In the genomic region with DNA sequence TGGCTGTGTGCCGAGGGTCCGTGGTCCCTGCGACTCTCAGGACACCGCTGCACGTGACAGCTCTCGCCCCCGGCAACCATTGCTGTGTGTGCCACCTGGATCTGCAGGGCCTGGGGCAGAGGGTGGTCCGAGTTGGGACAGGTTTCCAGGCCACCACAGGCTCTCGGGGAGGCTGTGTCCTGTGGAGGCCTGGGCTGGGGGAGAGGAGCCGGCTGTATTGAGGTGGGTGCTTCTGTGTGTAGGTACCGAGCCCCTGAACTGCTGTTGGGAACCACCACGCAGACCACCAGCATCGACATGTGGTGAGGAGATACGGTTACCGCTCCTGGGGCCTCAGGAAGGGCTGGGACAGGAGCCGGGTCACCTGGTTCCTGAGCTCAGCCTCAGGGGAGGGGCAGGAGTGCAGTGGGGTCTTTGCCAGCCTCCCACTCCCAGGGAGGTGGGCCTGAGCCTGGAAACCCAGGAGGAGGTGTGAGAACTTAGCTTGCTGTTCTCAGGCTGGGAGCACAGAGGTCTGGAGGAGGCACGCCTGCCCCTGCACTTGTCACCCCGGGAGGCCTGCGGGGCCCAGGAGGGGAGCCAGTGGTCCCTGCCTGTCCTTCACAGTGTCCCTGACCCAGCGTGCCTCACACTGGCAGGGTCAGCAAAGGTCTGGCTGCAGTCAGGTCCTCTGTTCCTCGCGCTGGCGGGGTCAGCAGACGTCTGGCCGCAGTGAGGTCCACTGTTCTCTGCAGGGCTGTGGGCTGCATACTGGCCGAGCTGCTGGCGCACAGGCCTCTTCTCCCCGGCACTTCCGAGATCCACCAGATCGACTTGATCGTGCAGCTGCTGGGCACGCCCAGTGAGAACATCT, we compare ENCODE assay signal across 1 cellular context.
TF ChIP-seq lines count a peak whose summit lies in the region.

No MANE protein-coding gene starts in this region.

TF ChIP-seq in HEK293, 187 proteins besides CTCF, POLR2A, EP300 and RAD21 (continued from another document):
- TF ChIP-seq, protein P1, sequence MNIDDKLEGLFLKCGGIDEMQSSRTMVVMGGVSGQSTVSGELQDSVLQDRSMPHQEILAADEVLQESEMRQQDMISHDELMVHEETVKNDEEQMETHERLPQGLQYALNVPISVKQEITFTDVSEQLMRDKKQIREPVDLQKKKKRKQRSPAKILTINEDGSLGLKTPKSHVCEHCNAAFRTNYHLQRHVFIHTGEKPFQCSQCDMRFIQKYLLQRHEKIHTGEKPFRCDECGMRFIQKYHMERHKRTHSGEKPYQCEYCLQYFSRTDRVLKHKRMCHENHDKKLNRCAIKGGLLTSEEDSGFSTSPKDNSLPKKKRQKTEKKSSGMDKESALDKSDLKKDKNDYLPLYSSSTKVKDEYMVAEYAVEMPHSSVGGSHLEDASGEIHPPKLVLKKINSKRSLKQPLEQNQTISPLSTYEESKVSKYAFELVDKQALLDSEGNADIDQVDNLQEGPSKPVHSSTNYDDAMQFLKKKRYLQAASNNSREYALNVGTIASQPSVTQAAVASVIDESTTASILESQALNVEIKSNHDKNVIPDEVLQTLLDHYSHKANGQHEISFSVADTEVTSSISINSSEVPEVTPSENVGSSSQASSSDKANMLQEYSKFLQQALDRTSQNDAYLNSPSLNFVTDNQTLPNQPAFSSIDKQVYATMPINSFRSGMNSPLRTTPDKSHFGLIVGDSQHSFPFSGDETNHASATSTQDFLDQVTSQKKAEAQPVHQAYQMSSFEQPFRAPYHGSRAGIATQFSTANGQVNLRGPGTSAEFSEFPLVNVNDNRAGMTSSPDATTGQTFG (tag by site-specific recombination; IDR thresholded peaks at IDR 0.05; ENCODE audit: borderline replicate concordance), result no peak
- TF ChIP-seq, protein P2, sequence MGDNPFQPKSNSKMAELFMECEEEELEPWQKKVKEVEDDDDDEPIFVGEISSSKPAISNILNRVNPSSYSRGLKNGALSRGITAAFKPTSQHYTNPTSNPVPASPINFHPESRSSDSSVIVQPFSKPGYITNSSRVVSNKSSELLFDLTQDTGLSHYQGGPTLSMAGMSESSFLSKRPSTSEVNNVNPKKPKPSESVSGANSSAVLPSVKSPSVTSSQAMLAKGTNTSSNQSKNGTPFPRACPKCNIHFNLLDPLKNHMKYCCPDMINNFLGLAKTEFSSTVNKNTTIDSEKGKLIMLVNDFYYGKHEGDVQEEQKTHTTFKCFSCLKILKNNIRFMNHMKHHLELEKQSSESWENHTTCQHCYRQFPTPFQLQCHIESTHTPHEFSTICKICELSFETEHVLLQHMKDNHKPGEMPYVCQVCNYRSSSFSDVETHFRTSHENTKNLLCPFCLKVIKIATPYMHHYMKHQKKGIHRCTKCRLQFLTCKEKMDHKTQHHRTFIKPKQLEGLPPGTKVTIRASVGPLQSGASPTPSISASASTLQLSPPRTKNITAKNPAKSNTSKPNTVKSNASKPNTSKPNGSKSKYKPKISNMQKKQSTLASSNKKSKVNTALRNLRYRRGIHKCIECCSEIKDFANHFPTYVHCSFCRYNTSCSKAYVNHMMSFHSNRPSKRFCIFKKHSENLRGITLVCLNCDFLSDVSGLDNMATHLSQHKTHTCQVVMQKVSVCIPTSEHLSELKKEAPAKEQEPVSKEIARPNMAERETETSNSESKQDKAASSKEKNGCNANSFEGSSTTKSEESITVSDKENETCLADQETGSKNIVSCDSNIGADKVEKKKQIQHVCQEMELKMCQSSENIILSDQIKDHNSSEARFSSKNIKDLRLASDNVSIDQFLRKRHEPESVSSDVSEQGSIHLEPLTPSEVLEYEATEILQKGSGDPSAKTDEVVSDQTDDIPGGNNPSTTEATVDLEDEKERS (tag by site-specific recombination; IDR thresholded peaks at IDR 0.05), result no peak
- TF ChIP-seq ZNF140 (tag by site-specific recombination; IDR thresholded peaks at IDR 0.05), result no peak
- no peak for TF ChIP-seq ZFP3 (tag by site-specific recombination; IDR thresholded peaks at IDR 0.05; ENCODE audit: low read depth)
- TF ChIP-seq, protein P3, sequence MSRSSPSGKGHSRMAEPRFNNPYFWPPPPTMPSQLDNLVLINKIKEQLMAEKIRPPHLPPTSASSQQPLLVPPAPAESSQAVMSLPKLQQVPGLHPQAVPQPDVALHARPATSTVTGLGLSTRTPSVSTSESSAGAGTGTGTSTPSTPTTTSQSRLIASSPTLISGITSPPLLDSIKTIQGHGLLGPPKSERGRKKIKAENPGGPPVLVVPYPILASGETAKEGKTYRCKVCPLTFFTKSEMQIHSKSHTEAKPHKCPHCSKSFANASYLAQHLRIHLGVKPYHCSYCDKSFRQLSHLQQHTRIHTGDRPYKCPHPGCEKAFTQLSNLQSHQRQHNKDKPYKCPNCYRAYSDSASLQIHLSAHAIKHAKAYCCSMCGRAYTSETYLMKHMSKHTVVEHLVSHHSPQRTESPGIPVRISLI (tag by site-specific recombination; IDR thresholded peaks at IDR 0.05), result no peak
- TF ChIP-seq, protein P4, sequence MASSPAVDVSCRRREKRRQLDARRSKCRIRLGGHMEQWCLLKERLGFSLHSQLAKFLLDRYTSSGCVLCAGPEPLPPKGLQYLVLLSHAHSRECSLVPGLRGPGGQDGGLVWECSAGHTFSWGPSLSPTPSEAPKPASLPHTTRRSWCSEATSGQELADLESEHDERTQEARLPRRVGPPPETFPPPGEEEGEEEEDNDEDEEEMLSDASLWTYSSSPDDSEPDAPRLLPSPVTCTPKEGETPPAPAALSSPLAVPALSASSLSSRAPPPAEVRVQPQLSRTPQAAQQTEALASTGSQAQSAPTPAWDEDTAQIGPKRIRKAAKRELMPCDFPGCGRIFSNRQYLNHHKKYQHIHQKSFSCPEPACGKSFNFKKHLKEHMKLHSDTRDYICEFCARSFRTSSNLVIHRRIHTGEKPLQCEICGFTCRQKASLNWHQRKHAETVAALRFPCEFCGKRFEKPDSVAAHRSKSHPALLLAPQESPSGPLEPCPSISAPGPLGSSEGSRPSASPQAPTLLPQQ (tag by site-specific recombination; IDR thresholded peaks at IDR 0.05), result 0 out of 2 replicates have a peak, but pooled peaks have one; percentile 19
- TF ChIP-seq BCL11B (tag by site-specific recombination; IDR thresholded peaks at IDR 0.05; ENCODE audit: low read depth), result no peak
- no peak for TF ChIP-seq ZNF121 (tag by site-specific recombination; IDR thresholded peaks at IDR 0.05)
